15 cellular contexts compared by ENCODE assay signal in genomic region chr15:55552926-55553325, GRCh38. TPM values are rescaled to one million over a fixed set of nuclear protein-coding genes. Genes with fewer than 3 reads are reported as not detected.
DNase-seq lines count a peak whose midpoint lies in the region; ATAC-seq and TF ChIP-seq lines count a peak whose summit lies in the region.
"Had no signal": no experiment of that assay in that cellular context is flagged by ENCODE, and none has a peak within 500 bp of the region (broad histone marks: within the 10 kb centered on the region; RNA-seq: fewer than 3 reads in every experiment).

No MANE protein-coding gene starts in this region.

- peak overlapping the region in 1 of 2 experiments; percentile 11 for H2BK12ac ChIP-seq in mesenchymal stem cell (ENCODE audit: low read length in 2 of 2)

- H3K9me3 Mint-ChIP-seq in endodermal cell: peaks cover 36% of the 10 kb centered on the region

- H3K79me1 ChIP-seq in mesenchymal stem cell (replicated peaks; ENCODE audit: low read length, poor library complexity, severe bottlenecking): peaks cover 22% of the 10 kb centered on the region

- H4K91ac ChIP-seq in mesenchymal stem cell (ENCODE audit: low read length): no peak overlapping the region

- ATAC-seq in HG03571 (IDR thresholded peaks at IDR 0.05; ENCODE audit: unreplicated experiment): no peak
- ATAC-seq: GM12878, mucosa of descending colon, PC-3 had no signal

- no peaks in the 10 kb centered on the region for H3K9me2 ChIP-seq in Loucy (replicated peaks; ENCODE audit: low read depth, low read length)
- no peaks in the 10 kb centered on the region for H3K9me2 ChIP-seq in Karpas-422 (replicated peaks; ENCODE audit: insufficient read depth, low read length)

- H3K79me2 ChIP-seq in Loucy (ENCODE audit: insufficient read depth, low read length): no peaks in the 10 kb centered on the region
- no peaks in the 10 kb centered on the region for H3K79me2 ChIP-seq in Karpas-422 (ENCODE audit: low read length)

- peak overlapping the region; percentile 62 for H4K8ac ChIP-seq in mesenchymal stem cell (ENCODE audit: low read length)

- peaks cover 7% of the 10 kb centered on the region for H3K27me3 Mint-ChIP-seq in endodermal cell (ENCODE audit: insufficient read depth)
- H3K27me3 Mint-ChIP-seq: activated CD4-positive, alpha-beta T cell treated with anti-CD3 and anti-CD28 coated beads, Interleukin-2, amount 10 ng/mL, durations not matched to agents 24 days and 14 days had no signal

- no peak overlapping the region for H2BK5ac ChIP-seq in mesenchymal stem cell (ENCODE audit: low read depth, low read length, poor library complexity, severe bottlenecking)

- H3K4me3 ChIP-seq in Loucy (ENCODE audit: low read length, poor library complexity, severe bottlenecking) (peak overlapping the region; percentile 5), endodermal cell (ENCODE audit: low read length) (no peak overlapping the region), mesenchymal stem cell (ENCODE audit: insufficient read depth in 1 of 2, low read depth in 1 of 2, low read length in 2 of 2) (no peak overlapping the region), Karpas-422 (ENCODE audit: low read length) (no peak overlapping the region)
- H3K4me3 ChIP-seq: GM12878, mucosa of descending colon had no signal

- TF ChIP-seq CTCF in Loucy (conservative IDR thresholded peaks at IDR 0.05; ENCODE audit: low read length): no peak
- no peak for TF ChIP-seq CTCF in endodermal cell (conservative IDR thresholded peaks at IDR 0.05)

- H3K4me3 Mint-ChIP-seq in endodermal cell: no peak overlapping the region
- H3K4me3 Mint-ChIP-seq: activated CD4-positive, alpha-beta T cell treated with anti-CD3 and anti-CD28 coated beads, Interleukin-2, amount 10 ng/mL, durations not matched to agents 24 days and 14 days; activated naive CD8-positive, alpha-beta T cell treated with anti-CD3 and anti-CD28 coated beads, Interleukin-2, amount 10 ng/mL, durations not matched to agents 7 days and 5 days; CD4-positive, CD25-positive, alpha-beta regulatory T cell had no signal

- H3K14ac ChIP-seq in mesenchymal stem cell (ENCODE audit: low read length in 2 of 2): peak overlapping the region in 1 of 2 experiments; percentile 7

- H3K18ac ChIP-seq in mesenchymal stem cell (ENCODE audit: low read depth in 1 of 2, low read length in 2 of 2): peak overlapping the region; percentile 23 to 85

- H2BK120ac ChIP-seq in mesenchymal stem cell (ENCODE audit: low read depth, low read length): peak overlapping the region; percentile 9

- H4K20me1 ChIP-seq in Loucy (ENCODE audit: insufficient read depth, low read length, poor library complexity, severe bottlenecking): no peaks in the 10 kb centered on the region
- H4K20me1 ChIP-seq in Karpas-422 (ENCODE audit: insufficient read depth, low read depth, low read length): no peaks in the 10 kb centered on the region

- H3K4me2 ChIP-seq in Loucy (ENCODE audit: low read depth, low read length, poor library complexity, severe bottlenecking) (peak overlapping the region; percentile 33), mesenchymal stem cell (ENCODE audit: low read length, poor library complexity, severe bottlenecking) (peak overlapping the region; percentile 10), Karpas-422 (ENCODE audit: low read depth, low read length, poor library complexity, severe bottlenecking) (no peak overlapping the region)

- H2BK15ac ChIP-seq in mesenchymal stem cell (ENCODE audit: low read depth, poor library complexity, severe bottlenecking): no peak overlapping the region

- H3K27ac Mint-ChIP-seq in endodermal cell: no peak overlapping the region
- H3K27ac Mint-ChIP-seq: activated CD4-positive, alpha-beta T cell treated with anti-CD3 and anti-CD28 coated beads, Interleukin-2, amount 10 ng/mL, durations not matched to agents 24 days and 14 days; activated naive CD8-positive, alpha-beta T cell treated with anti-CD3 and anti-CD28 coated beads, Interleukin-2, amount 10 ng/mL, durations not matched to agents 7 days and 5 days had no signal

- H3F3A ChIP-seq in Loucy (ENCODE audit: low read depth): no peaks in the 10 kb centered on the region

- H2AFZ ChIP-seq in Loucy (ENCODE audit: low read length) (no peak overlapping the region), mesenchymal stem cell (ENCODE audit: low read depth, low read length) (peak overlapping the region; percentile 54), Karpas-422 (ENCODE audit: low read length) (no peak overlapping the region)

- H3K9me3 ChIP-seq in Loucy (ENCODE audit: insufficient read depth, low read depth, low read length) (peaks cover 16% of the 10 kb centered on the region; the same call in 1 of the 2 replicates), endodermal cell (ENCODE audit: control insufficient read depth, low read length) (peaks cover 20% of the 10 kb centered on the region), mesenchymal stem cell (ENCODE audit: control insufficient read depth, low read length) (peaks cover 15% of the 10 kb centered on the region), Karpas-422 (ENCODE audit: low read length) (no peaks in the 10 kb centered on the region; the same call in 1 of the 2 replicates)

- peaks cover 2% of the 10 kb centered on the region for H3K4me1 Mint-ChIP-seq in endodermal cell
- H3K4me1 Mint-ChIP-seq: activated CD4-positive, alpha-beta T cell treated with anti-CD3 and anti-CD28 coated beads, Interleukin-2, amount 10 ng/mL, durations not matched to agents 24 days and 14 days; activated naive CD8-positive, alpha-beta T cell treated with anti-CD3 and anti-CD28 coated beads, Interleukin-2, amount 10 ng/mL, durations not matched to agents 7 days and 5 days; CD4-positive, CD25-positive, alpha-beta regulatory T cell had no signal

- no peak overlapping the region for H2AK5ac ChIP-seq in mesenchymal stem cell (ENCODE audit: low read length, severe bottlenecking)

- 71 to 77% methylated on average over 1 to 2 of the region's 2 CpGs for WGBS in endodermal cell (ENCODE audit: insufficient coverage in 1 of 2, insufficient read length in 1 of 2), 2 experiments
- 18% methylated on average over 2 of the region's 2 CpGs for WGBS in mesenchymal stem cell

- peak overlapping the region; percentile 83 for H3K27ac ChIP-seq in endodermal cell (ENCODE audit: low read depth, low read length)
- H3K27ac ChIP-seq in mesenchymal stem cell (ENCODE audit: low read length, poor library complexity, severe bottlenecking): peak overlapping the region; percentile 85
- H3K27ac ChIP-seq in Karpas-422 (ENCODE audit: low read length): no peak overlapping the region

- H3K4me1 ChIP-seq in Loucy (ENCODE audit: insufficient read depth, low read length, poor library complexity, severe bottlenecking) (peaks cover 10% of the 10 kb centered on the region), endodermal cell (ENCODE audit: control insufficient read depth, insufficient read depth, low read length) (no peaks in the 10 kb centered on the region), mesenchymal stem cell (ENCODE audit: control insufficient read depth, insufficient read depth, low read depth, low read length) (peaks cover 9% of the 10 kb centered on the region), Karpas-422 (ENCODE audit: low read length) (no peaks in the 10 kb centered on the region)

- DNase-seq in AG08396 (ENCODE audit: low spot score) (peak; percentile 52), endodermal cell (peak; percentile 51), mesenchymal stem cell (peak; percentile 88), NCI-H510A (lab: John Stamatoyannopoulos, UW) (no peak), NCI-H345 (lab: John Stamatoyannopoulos, UW) (no peak), Karpas-422 (no peak)
- DNase-seq: activated CD4-positive, alpha-beta T cell treated with anti-CD3 and anti-CD28 coated beads, Interleukin-2, amount 10 ng/mL, durations not matched to agents 24 days and 14 days; activated naive CD8-positive, alpha-beta T cell treated with anti-CD3 and anti-CD28 coated beads, Interleukin-2, amount 10 ng/mL, durations not matched to agents 7 days and 5 days; CD4-positive, CD25-positive, alpha-beta regulatory T cell; mucosa of descending colon; PC-3; stimulated activated CD4-positive, alpha-beta T cell treated with anti-CD3 and anti-CD28 coated beads, Interleukin-2, amount 100 ng/mL, for 24 hours had no signal

- H3K9ac ChIP-seq in Loucy (ENCODE audit: low read depth, low read length, poor library complexity, severe bottlenecking): no peak overlapping the region
- H3K9ac ChIP-seq in endodermal cell (ENCODE audit: extremely low read depth, low read length, poor library complexity, severe bottlenecking): no peak overlapping the region
- H3K9ac ChIP-seq in mesenchymal stem cell (ENCODE audit: low read length): no peak overlapping the region
- no peak overlapping the region for H3K9ac ChIP-seq in Karpas-422 (ENCODE audit: low read length)

- no peaks in the 10 kb centered on the region for H3K36me3 ChIP-seq in Loucy (ENCODE audit: insufficient read depth, low read length)
- H3K36me3 ChIP-seq in endodermal cell (ENCODE audit: control insufficient read depth, insufficient read depth, low read length): no peaks in the 10 kb centered on the region
- H3K36me3 ChIP-seq in mesenchymal stem cell (ENCODE audit: control insufficient read depth in 1 of 2, insufficient read depth in 2 of 2, low read depth in 1 of 2, low read length in 2 of 2): no peaks in the 10 kb centered on the region
- H3K36me3 ChIP-seq in Karpas-422 (ENCODE audit: insufficient read depth, low read length): no peaks in the 10 kb centered on the region

- no peaks in the 10 kb centered on the region for H3K36me3 Mint-ChIP-seq in endodermal cell (ENCODE audit: low read depth)
- H3K36me3 Mint-ChIP-seq: activated naive CD8-positive, alpha-beta T cell treated with anti-CD3 and anti-CD28 coated beads, Interleukin-2, amount 10 ng/mL, durations not matched to agents 7 days and 5 days had no signal

- no peak overlapping the region for H3K4ac ChIP-seq in mesenchymal stem cell (ENCODE audit: low read depth in 1 of 2, low read length in 2 of 2)

- H3K27me3 ChIP-seq in Loucy (ENCODE audit: insufficient read depth, low read length, poor library complexity, severe bottlenecking): no peaks in the 10 kb centered on the region
- H3K27me3 ChIP-seq in endodermal cell (ENCODE audit: control insufficient read depth, insufficient read depth, low read length, poor library complexity, severe bottlenecking): no peaks in the 10 kb centered on the region
- no peaks in the 10 kb centered on the region for H3K27me3 ChIP-seq in mesenchymal stem cell (ENCODE audit: control insufficient read depth in 1 of 2, insufficient read depth in 1 of 2, low read length in 2 of 2)
- H3K27me3 ChIP-seq in Karpas-422 (ENCODE audit: low read length): no peaks in the 10 kb centered on the region

- H3K23ac ChIP-seq in mesenchymal stem cell (ENCODE audit: low read length in 2 of 2): no peak overlapping the region

RNA-seq across cellular contexts. Expression of gene PYGO1, which starts 35.2 kb away (rescaled TPM):
- 1 to 10 TPM; 2.0 to 2.5 TPM for total RNA-seq in endodermal cell
- 14.1 TPM for polyA plus RNA-seq in endodermal cell (2013, experiment 1 of 2)
- 15.1 TPM for polyA plus RNA-seq in endodermal cell (2013, experiment 2 of 2)
- 7.4 TPM for polyA plus RNA-seq in mesenchymal stem cell (2013, experiment 1 of 2)
- 7.1 TPM for polyA plus RNA-seq in mesenchymal stem cell (2013, experiment 2 of 2)
- total RNA-seq in Karpas-422 (2014; rRNA removed; shearing (Covaris generic); ENCODE audit: low replicate concordance): not detected in 2 replicates
- total RNA-seq: activated CD4-positive, alpha-beta T cell treated with anti-CD3 and anti-CD28 coated beads, Interleukin-2, amount 10 ng/mL, durations not matched to agents 24 days and 14 days; activated naive CD8-positive, alpha-beta T cell treated with anti-CD3 and anti-CD28 coated beads, Interleukin-2, amount 10 ng/mL, durations not matched to agents 7 days and 5 days; CD4-positive, CD25-positive, alpha-beta regulatory T cell; GM12878 had no signal
- polyA plus RNA-seq: CD4-positive, CD25-positive, alpha-beta regulatory T cell had no signal

RNA-seq across cellular contexts. Expression of gene DNAAF4, which starts 44.9 kb away (rescaled TPM):
- total RNA-seq in endodermal cell: 1 to 10 TPM; 4.6 to 7.2 TPM
- 5.5 TPM for polyA plus RNA-seq in endodermal cell (2013, experiment 1 of 2)
- polyA plus RNA-seq in endodermal cell (2013, experiment 2 of 2): 4.9 TPM
- 8.4 TPM for polyA plus RNA-seq in mesenchymal stem cell (2013, experiment 1 of 2)
- 9.5 TPM for polyA plus RNA-seq in mesenchymal stem cell (2013, experiment 2 of 2)
- total RNA-seq in Karpas-422 (2014; rRNA removed; shearing (Covaris generic); ENCODE audit: low replicate concordance): 0.19 and 0.22 TPM in 2 replicates
- total RNA-seq: activated naive CD8-positive, alpha-beta T cell treated with anti-CD3 and anti-CD28 coated beads, Interleukin-2, amount 10 ng/mL, durations not matched to agents 7 days and 5 days had no signal

Comparison
In these comparisons a context has a peak if more than half of its experiments do, and no peak if none do; other contexts are left out.
1. DNase-seq: peak in AG08396 (single experiment), endodermal cell (single experiment) and mesenchymal stem cell (single experiment); none in NCI-H510A (single experiment), NCI-H345 (single experiment) and Karpas-422 (single experiment).